Comparison of ENCODE assay signal across 17 cellular contexts in genomic region chr20:50743087-50743486, GRCh38. TPM values are rescaled to one million over a fixed set of nuclear protein-coding genes. Genes with fewer than 3 reads are reported as not detected.
DNase-seq lines count a peak whose midpoint lies in the region; ATAC-seq and TF ChIP-seq lines count a peak whose summit lies in the region.
"Had no signal": no experiment of that assay in that cellular context is flagged by ENCODE, and none has a peak within 500 bp of the region (broad histone marks: within the 10 kb centered on the region; RNA-seq: fewer than 3 reads in every experiment).

No MANE protein-coding gene starts in this region.

- H4K20me1 ChIP-seq in HCT116 (ENCODE audit: insufficient read depth): no peaks in the 10 kb centered on the region; the same call in 1 of the 2 replicates
- H4K20me1 ChIP-seq in GM23248 (ENCODE audit: insufficient read depth): no peaks in the 10 kb centered on the region

- intact Hi-C loops in HCT116 (cut with micrococcal nuclease): loop anchor here (5.0 kb wide), 1 partner anchor 106 kb away; no protein-coding TSS in a partner anchor
- intact Hi-C loops in body of pancreas (cut with DNase I): no loop called here
- intact Hi-C loops in activated T-helper 1 cell treated with anti-CD3 and anti-CD28 coated beads, Interleukin-12 subunit alpha, Interleukin-12 subunit beta, Interleukin-2, Interleukin-4 antibody, amounts not matched to agents 30 ng/mL and 10 ng/mL and 1 ng/mL, durations not matched to agents 14 hours and 24 hours and 36 hours (cut with micrococcal nuclease): loop anchor here (10.0 kb wide), 2 partner anchors 108 to 258 kb away; no protein-coding TSS in a partner anchor

- TSS peak; percentile 54 for BruUV-seq in HCT116 (replicated peaks; lab: Mats Ljungman, UMichigan)

- no peak for TF ChIP-seq RAD21 in HCT116 (IDR thresholded peaks at IDR 0.05; ENCODE audit: low read depth)

- H3K9me2 ChIP-seq in HCT116 (ENCODE audit: insufficient read depth) (no peaks in the 10 kb centered on the region), GM23248 (ENCODE audit: insufficient read depth) (no peaks in the 10 kb centered on the region)

- peak overlapping the region; percentile 76 for H3K27ac Mint-ChIP-seq in mesothelial cell of epicardium
- H3K27ac Mint-ChIP-seq in activated T-helper 1 cell treated with anti-CD3 and anti-CD28 coated beads, Interleukin-12 subunit alpha, Interleukin-12 subunit beta, Interleukin-2, Interleukin-4 antibody, amounts not matched to agents 30 ng/mL and 10 ng/mL and 1 ng/mL, durations not matched to agents 14 hours and 24 hours and 36 hours: no peak overlapping the region
- H3K27ac Mint-ChIP-seq: CD8-positive, alpha-beta T cell had no signal

- H3F3A ChIP-seq in GM23248 (ENCODE audit: insufficient read depth): peaks cover 14% of the 10 kb centered on the region

- in situ Hi-C loops in GM23248 (cut with MboI): loop anchor here (25.0 kb wide), 1 partner anchor 556 kb away; the partner anchor contains the start of gene CEBPB

- no peak for ATAC-seq in HCT116
- no peak for ATAC-seq in body of pancreas
- ATAC-seq: CD8-positive, alpha-beta T cell had no signal

- peak overlapping the region; percentile 67 for H3K9ac ChIP-seq in HCT116 (ENCODE audit: low read length)
- no peak overlapping the region for H3K9ac ChIP-seq in GM23248

- CTCF ChIA-PET in HCT116 (lab: Charles Lee): interaction anchor here (1.2 to 2.8 kb wide), 4 partner anchors 14 to 117 kb away, joined by 5 to 22 read pairs (median 10); no protein-coding TSS in a partner anchor

- TF ChIP-seq CTCF in 22Rv1 (IDR thresholded peaks at IDR 0.05) (no peak), HCT116 (IDR thresholded peaks at IDR 0.05 in 2 of 3, conservative IDR thresholded peaks at IDR 0.05 in 1 of 3; ENCODE audit: borderline replicate concordance in 1 of 3, insufficient read depth in 1 of 3, low read depth in 2 of 3, low read length in 2 of 3) (no peak), body of pancreas (IDR thresholded peaks at IDR 0.05) (no peak), mesothelial cell of epicardium (IDR thresholded peaks at IDR 0.05; ENCODE audit: unreplicated experiment) (no peak)

- peaks cover 92 to 100% of the 10 kb centered on the region in 2 experiments for H3K4me1 ChIP-seq in HCT116 (ENCODE audit: control insufficient read depth in 1 of 2, insufficient read depth in 2 of 2, low read length in 2 of 2)
- H3K4me1 ChIP-seq in body of pancreas: peaks cover 76% of the 10 kb centered on the region
- peaks cover 17% of the 10 kb centered on the region for H3K4me1 ChIP-seq in GM23248 (ENCODE audit: insufficient read depth)

- H3K9me3 Mint-ChIP-seq in mesothelial cell of epicardium: no peaks in the 10 kb centered on the region
- no peaks in the 10 kb centered on the region for H3K9me3 Mint-ChIP-seq in activated T-helper 1 cell treated with anti-CD3 and anti-CD28 coated beads, Interleukin-12 subunit alpha, Interleukin-12 subunit beta, Interleukin-2, Interleukin-4 antibody, amounts not matched to agents 30 ng/mL and 10 ng/mL and 1 ng/mL, durations not matched to agents 14 hours and 24 hours and 36 hours
- H3K9me3 Mint-ChIP-seq: CD8-positive, alpha-beta T cell had no signal

- POLR2A ChIA-PET in HCT116 (lab: Charles Lee): interaction anchor here (0.9 to 2.3 kb wide), 5 partner anchors 12 to 117 kb away, joined by 3 to 15 read pairs (median 3); partner anchors contain the start of gene PARD6B

- H3K27me3 ChIP-seq in HCT116 (ENCODE audit: insufficient read depth, low read length) (no peaks in the 10 kb centered on the region), body of pancreas (no peaks in the 10 kb centered on the region), GM23248 (replicated peaks; ENCODE audit: insufficient read depth) (no peaks in the 10 kb centered on the region)
- H3K27me3 ChIP-seq: vagina had no signal

- peaks cover 71% of the 10 kb centered on the region for H3K4me1 Mint-ChIP-seq in mesothelial cell of epicardium
- H3K4me1 Mint-ChIP-seq in activated T-helper 1 cell treated with anti-CD3 and anti-CD28 coated beads, Interleukin-12 subunit alpha, Interleukin-12 subunit beta, Interleukin-2, Interleukin-4 antibody, amounts not matched to agents 30 ng/mL and 10 ng/mL and 1 ng/mL, durations not matched to agents 14 hours and 24 hours and 36 hours (ENCODE audit: low read depth): peaks cover 34% of the 10 kb centered on the region

- H3K4me3 Mint-ChIP-seq in mesothelial cell of epicardium: no peak overlapping the region
- no peak overlapping the region for H3K4me3 Mint-ChIP-seq in activated T-helper 1 cell treated with anti-CD3 and anti-CD28 coated beads, Interleukin-12 subunit alpha, Interleukin-12 subunit beta, Interleukin-2, Interleukin-4 antibody, amounts not matched to agents 30 ng/mL and 10 ng/mL and 1 ng/mL, durations not matched to agents 14 hours and 24 hours and 36 hours
- H3K4me3 Mint-ChIP-seq: CD8-positive, alpha-beta T cell had no signal

- no peaks in the 10 kb centered on the region for H3K27me3 Mint-ChIP-seq in mesothelial cell of epicardium (ENCODE audit: low read depth)
- H3K27me3 Mint-ChIP-seq in activated T-helper 1 cell treated with anti-CD3 and anti-CD28 coated beads, Interleukin-12 subunit alpha, Interleukin-12 subunit beta, Interleukin-2, Interleukin-4 antibody, amounts not matched to agents 30 ng/mL and 10 ng/mL and 1 ng/mL, durations not matched to agents 14 hours and 24 hours and 36 hours (ENCODE audit: insufficient read depth): no peaks in the 10 kb centered on the region

- 13 to 26% methylated on average over 4 of the region's 4 CpGs for WGBS in body of pancreas, 2 donors
- WGBS in GM23248 (ENCODE audit: low coverage in 1 of 2, low lambda C conversion rate in 2 of 2, missing lambda C conversion rate in 2 of 2), 2 experiments: 95 to 96% methylated on average over 4 of the region's 4 CpGs

- no peak for DNase-seq in HCT116 (ENCODE audit: low read depth, low spot score)
- no peak for DNase-seq in body of pancreas
- DNase-seq in mesothelial cell of epicardium (ENCODE audit: low spot score in 2 of 2, unreplicated experiment in 2 of 2): no peak
- no peak for DNase-seq in NCI-H2029 treated with DMSO at 0.1 percent for 48 hours (lab: John Stamatoyannopoulos, UW)
- DNase-seq in GM23248: no peak
- no peak for DNase-seq in SKM-1 (lab: John Stamatoyannopoulos, UW; ENCODE audit: unreplicated experiment)
- DNase-seq in activated T-helper 1 cell treated with anti-CD3 and anti-CD28 coated beads, Interleukin-12 subunit alpha, Interleukin-12 subunit beta, Interleukin-2, Interleukin-4 antibody, amounts not matched to agents 30 ng/mL and 10 ng/mL and 1 ng/mL, durations not matched to agents 14 hours and 24 hours and 36 hours (ENCODE audit: low spot score): no peak
- DNase-seq: activated gamma-delta T cell; amygdala; CD8-positive, alpha-beta T cell; hypothalamus; kidney glomerular epithelial cell; NCI-H187 treated with DMSO at 0.1 percent for 48 hours; NCI-H524; T1000 had no signal

- H3K4me3 ChIP-seq in HCT116 (replicated peaks in 1 of 2; ENCODE audit: low read depth in 1 of 2, low read length in 2 of 2) (peak overlapping the region; percentile 9 to 42; a peak in 3 of 4 replicates), body of pancreas (no peak overlapping the region), GM23248 (no peak overlapping the region)
- H3K4me3 ChIP-seq: vagina had no signal

- H3K27ac ChIP-seq in 22Rv1: 0 out of 2 replicates have a peak overlapping the region, but pooled peaks have one; percentile 25
- H3K27ac ChIP-seq in HCT116 (ENCODE audit: low read depth, low read length): peak overlapping the region; percentile 93
- H3K27ac ChIP-seq in body of pancreas: peak overlapping the region in 3 of 4 donors; percentile 82 to 89 (median 86)
- no peak overlapping the region for H3K27ac ChIP-seq in GM23248

- peaks cover 18 to 22% of the 10 kb centered on the region in 2 experiments; a peak in 3 of 4 replicates for H3K36me3 ChIP-seq in HCT116 (ENCODE audit: control insufficient read depth in 1 of 2, insufficient read depth in 2 of 2, low read length in 2 of 2)
- H3K36me3 ChIP-seq in body of pancreas (replicated peaks in 1 of 2; ENCODE audit: insufficient read depth in 1 of 2, low read depth in 2 of 2): no peaks in the 10 kb centered on the region
- H3K36me3 ChIP-seq in GM23248 (ENCODE audit: low read depth): no peaks in the 10 kb centered on the region
- H3K36me3 ChIP-seq: vagina had no signal

- H3K79me2 ChIP-seq in HCT116 (ENCODE audit: insufficient read depth, low read length): peaks cover 97% of the 10 kb centered on the region
- H3K79me2 ChIP-seq in GM23248 (ENCODE audit: insufficient read depth): no peaks in the 10 kb centered on the region

- H3K9me3 ChIP-seq in HCT116 (ENCODE audit: control insufficient read depth in 1 of 2, insufficient read depth in 1 of 2, low read depth in 1 of 2, low read length in 2 of 2): no peaks in the 10 kb centered on the region
- no peaks in the 10 kb centered on the region for H3K9me3 ChIP-seq in body of pancreas
- no peaks in the 10 kb centered on the region for H3K9me3 ChIP-seq in GM23248 (ENCODE audit: low read depth)
- H3K9me3 ChIP-seq: vagina had no signal

- H3K36me3 Mint-ChIP-seq in mesothelial cell of epicardium: peaks cover 13% of the 10 kb centered on the region
- H3K36me3 Mint-ChIP-seq in activated T-helper 1 cell treated with anti-CD3 and anti-CD28 coated beads, Interleukin-12 subunit alpha, Interleukin-12 subunit beta, Interleukin-2, Interleukin-4 antibody, amounts not matched to agents 30 ng/mL and 10 ng/mL and 1 ng/mL, durations not matched to agents 14 hours and 24 hours and 36 hours (ENCODE audit: low read depth): peaks cover 14% of the 10 kb centered on the region

- RAD21 ChIA-PET in HCT116 (lab: Charles Lee; ENCODE audit: low non-redundant PET in 1 of 2, low total read pairs in 2 of 2, uncharacterized antibody in 2 of 2, unreplicated experiment in 2 of 2): interaction anchor here (0.6 to 1.9 kb wide), 4 partner anchors 9 to 80 kb away, joined by 3 to 7 read pairs (median 4); no protein-coding TSS in a partner anchor

- H3K4me2 ChIP-seq in HCT116 (ENCODE audit: low read length): peak overlapping the region; percentile 82
- no peak overlapping the region for H3K4me2 ChIP-seq in GM23248 (ENCODE audit: unreplicated experiment)

- H2AFZ ChIP-seq in HCT116 (ENCODE audit: low read depth, low read length, poor library complexity, severe bottlenecking) (no peak overlapping the region), GM23248 (no peak overlapping the region)

- TF ChIP-seq POLR2A in HCT116 (IDR thresholded peaks at IDR 0.05; ENCODE audit: borderline replicate concordance, extremely low read depth, insufficient read depth, insufficient read length) (no peak), body of pancreas (IDR thresholded peaks at IDR 0.05) (no peak)

RNA-seq across cellular contexts. Expression of gene PARD6B, which starts 11.7 kb away (rescaled TPM):
- total RNA-seq in HCT116 (2021; ENCODE audit: unreplicated experiment) (41.3 TPM), body of pancreas (1 to 10 TPM; 4.6 to 8.6 TPM), mesothelial cell of epicardium (52.2 to 59.5 TPM (median 53.0 TPM) in 3 replicates)
- 3.1 and 5.0 TPM in 2 replicates for polyA plus RNA-seq in HCT116 (2012)
- total RNA-seq in GM23248 (2014; rRNA removed; shearing (Covaris generic)): not detected in 2 replicates
- 0.16 and 0.34 TPM in 2 replicates for polyA plus RNA-seq in GM23248 (2016; fragmentation: Nextera tagmentation; extraction: Ambion mirVana)
- total RNA-seq in activated T-helper 1 cell treated with anti-CD3 and anti-CD28 coated beads, Interleukin-12 subunit alpha, Interleukin-12 subunit beta, Interleukin-2, Interleukin-4 antibody, amounts not matched to agents 30 ng/mL and 10 ng/mL and 1 ng/mL, durations not matched to agents 14 hours and 24 hours and 36 hours: 6.3 and 7.1 TPM in 2 replicates

RNA-seq across cellular contexts. Expression of gene RIPOR3, which starts 51.7 kb away (rescaled TPM):
- total RNA-seq in HCT116 (2021; ENCODE audit: unreplicated experiment) (0.22 TPM), body of pancreas (1 to 10 TPM; 2.3 to 6.9 TPM), mesothelial cell of epicardium (18.8 to 20.0 TPM (median 19.2 TPM) in 3 replicates)
- 0.14 and 0.20 TPM in 2 replicates for polyA plus RNA-seq in HCT116 (2012)
- 0.76 TPM in 1 of 2 replicates, not detected in the other for total RNA-seq in GM23248 (2014; rRNA removed; shearing (Covaris generic))
- 0.49 TPM in 2 replicates for polyA plus RNA-seq in GM23248 (2016; fragmentation: Nextera tagmentation; extraction: Ambion mirVana)
- total RNA-seq in activated T-helper 1 cell treated with anti-CD3 and anti-CD28 coated beads, Interleukin-12 subunit alpha, Interleukin-12 subunit beta, Interleukin-2, Interleukin-4 antibody, amounts not matched to agents 30 ng/mL and 10 ng/mL and 1 ng/mL, durations not matched to agents 14 hours and 24 hours and 36 hours: not detected in 2 replicates
- total RNA-seq: CD8-positive, alpha-beta T cell had no signal

RNA-seq across cellular contexts. Expression of gene BCAS4, which starts 51.8 kb away (rescaled TPM):
- total RNA-seq in HCT116 (2021; ENCODE audit: unreplicated experiment) (18.9 TPM), body of pancreas (1 to 10 TPM in 1 of 2 donors, under 1 TPM in 1; under 0.01 to 2.3 TPM), mesothelial cell of epicardium (12.9 to 15.9 TPM (median 15.2 TPM) in 3 replicates)
- 18.3 and 18.6 TPM in 2 replicates for polyA plus RNA-seq in HCT116 (2012)
- 12.6 and 17.7 TPM in 2 replicates for total RNA-seq in GM23248 (2014; rRNA removed; shearing (Covaris generic))
- 16.8 and 18.4 TPM in 2 replicates for polyA plus RNA-seq in GM23248 (2016; fragmentation: Nextera tagmentation; extraction: Ambion mirVana)
- 7.8 and 9.3 TPM in 2 replicates for total RNA-seq in activated T-helper 1 cell treated with anti-CD3 and anti-CD28 coated beads, Interleukin-12 subunit alpha, Interleukin-12 subunit beta, Interleukin-2, Interleukin-4 antibody, amounts not matched to agents 30 ng/mL and 10 ng/mL and 1 ng/mL, durations not matched to agents 14 hours and 24 hours and 36 hours

Comparison
In these comparisons a context has a peak if more than half of its experiments do, and no peak if none do; other contexts are left out.
1. H3K4me3 ChIP-seq: peak in HCT116 (2 of 2); none in body of pancreas (0 of 2) and GM23248 (single experiment).